31 cellular contexts compared by ENCODE assay signal in the genomic region with DNA sequence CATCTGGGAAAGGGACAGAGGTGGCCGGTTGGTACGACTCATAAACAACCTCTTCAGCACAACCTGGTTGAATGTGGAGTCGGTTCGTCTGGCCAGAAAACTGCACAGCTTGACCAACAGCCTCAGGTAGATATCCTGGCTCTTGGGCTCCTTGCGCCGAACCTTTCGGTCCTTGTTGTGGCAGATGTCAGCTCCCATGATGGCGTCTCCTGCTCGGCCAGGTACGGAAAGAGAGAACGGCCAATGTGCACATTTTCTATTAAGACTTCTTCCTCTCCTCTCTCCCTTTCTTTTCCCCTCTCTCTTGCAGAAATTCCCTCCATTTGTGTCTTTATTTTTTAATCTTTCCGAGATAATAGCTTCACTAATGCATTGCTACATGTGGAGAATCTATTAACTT. TPM values are rescaled to one million over a fixed set of nuclear protein-coding genes. Genes with fewer than 3 reads are reported as not detected.
"Had no signal": no experiment of that assay in that cellular context is flagged by ENCODE, and none has a peak within 500 bp of the region (broad histone marks: within the 10 kb centered on the region; RNA-seq: fewer than 3 reads in every experiment).

No MANE protein-coding gene starts in this region.

- H3K4me2 ChIP-seq: hepatocyte had no signal

- H3K27me3 ChIP-seq: breast epithelium, gastroesophageal sphincter, hepatocyte, neutrophil, upper lobe of left lung had no signal

- H3K27ac ChIP-seq: breast epithelium, gastroesophageal sphincter, hepatocyte, left ventricle myocardium inferior, neutrophil, skin epidermis, upper lobe of left lung had no signal

- H3K36me3 ChIP-seq: breast epithelium, gastroesophageal sphincter, left ventricle myocardium inferior, neutrophil, upper lobe of left lung had no signal

- H2AFZ ChIP-seq: hepatocyte had no signal

- H3K4me3 ChIP-seq: breast epithelium, gastroesophageal sphincter, hepatocyte, left ventricle myocardium inferior, lung, mucosa of descending colon, skin epidermis, upper lobe of left lung had no signal

- H3K4me1 ChIP-seq: breast epithelium, gastroesophageal sphincter, left ventricle myocardium inferior, upper lobe of left lung had no signal

- H3K4me3 Mint-ChIP-seq: activated CD8-positive, alpha-beta T cell treated with anti-CD3 and anti-CD28 coated beads for 36 hours; activated naive CD4-positive, alpha-beta T cell treated with anti-CD3 and anti-CD28 coated beads, Interleukin-2, amount 50 U/mL, for 24 hours; activated naive CD8-positive, alpha-beta T cell treated with anti-CD3 and anti-CD28 coated beads, Interleukin-2, amount 50 U/mL, for 24 hours; activated T-cell treated with anti-CD3 and anti-CD28 coated beads, Interleukin-2, amount 50 U/mL, for 4 hours; activated T-helper 17 cell treated with anti-CD3 and anti-CD28 coated beads, Interleukin-2, amount 50 U/mL, for 72 hours; natural killer cell treated with Interleukin-12 subunit alpha and Interleukin-12 subunit beta and Interleukin-15 and Interleukin-18, amount 100 ng/mL, for 72 hours; stimulated activated naive CD8-positive, alpha-beta T cell treated with anti-CD3 and anti-CD28 coated beads, Interleukin-15, Interleukin-2, amounts not matched to agents 100 ng/mL and 50 ng/mL, for 24 hours; WTC11 had no signal

- H3K9me3 Mint-ChIP-seq: activated CD8-positive, alpha-beta T cell treated with anti-CD3 and anti-CD28 coated beads for 36 hours; activated naive CD4-positive, alpha-beta T cell treated with anti-CD3 and anti-CD28 coated beads, Interleukin-2, amount 50 U/mL, for 24 hours; activated naive CD8-positive, alpha-beta T cell treated with anti-CD3 and anti-CD28 coated beads, Interleukin-2, amount 50 U/mL, for 24 hours had no signal

- DNase-seq: activated CD4-positive, alpha-beta T cell treated with anti-CD3 and anti-CD28 coated beads for 1 hour; activated CD4-positive, alpha-beta T cell treated with anti-CD3 and anti-CD28 coated beads, Interleukin-2, amount 50 U/mL, for 1 hour; activated CD8-positive, alpha-beta T cell treated with anti-CD3 and anti-CD28 coated beads for 36 hours; activated gamma-delta T cell treated with Interleukin-2 at 50 U/mL for 16 hours; activated naive CD8-positive, alpha-beta T cell treated with anti-CD3 and anti-CD28 coated beads, Interleukin-2, amount 50 U/mL, for 24 hours; activated T-cell treated with anti-CD3 and anti-CD28 coated beads, Interleukin-2, amount 50 U/mL, for 4 hours; amygdala; central memory CD4-positive, alpha-beta T cell; islet precursor cell; left ventricle myocardium inferior; mesendoderm; stimulated activated CD4-positive, alpha-beta T cell treated with anti-CD3 and anti-CD28 coated beads, Interleukin-12 subunit alpha, Interleukin-12 subunit beta, amount 100 ng/mL, for 4 hours; stimulated activated CD4-positive, alpha-beta T cell treated with anti-CD3 and anti-CD28 coated beads, Interleukin-4, amount 100 ng/mL, for 1 hour had no signal

- H3K27me3 Mint-ChIP-seq: activated CD8-positive, alpha-beta T cell treated with anti-CD3 and anti-CD28 coated beads for 36 hours; activated naive CD4-positive, alpha-beta T cell treated with anti-CD3 and anti-CD28 coated beads, Interleukin-2, amount 50 U/mL, for 24 hours; activated naive CD8-positive, alpha-beta T cell treated with anti-CD3 and anti-CD28 coated beads, Interleukin-2, amount 50 U/mL, for 24 hours; activated T-helper 17 cell treated with anti-CD3 and anti-CD28 coated beads, Interleukin-2, amount 50 U/mL, for 72 hours; natural killer cell treated with Interleukin-12 subunit alpha and Interleukin-12 subunit beta and Interleukin-15 and Interleukin-18, amount 100 ng/mL, for 72 hours; stimulated activated naive CD8-positive, alpha-beta T cell treated with anti-CD3 and anti-CD28 coated beads, Interleukin-15, Interleukin-2, amounts not matched to agents 100 ng/mL and 50 ng/mL, for 24 hours had no signal

- H3K79me2 ChIP-seq: hepatocyte had no signal

- H3K9me3 ChIP-seq: breast epithelium, gastroesophageal sphincter, left ventricle myocardium inferior, mucosa of descending colon, neutrophil, upper lobe of left lung had no signal

- H3K27ac Mint-ChIP-seq: activated CD8-positive, alpha-beta T cell treated with anti-CD3 and anti-CD28 coated beads for 36 hours; activated naive CD4-positive, alpha-beta T cell treated with anti-CD3 and anti-CD28 coated beads, Interleukin-2, amount 50 U/mL, for 24 hours; activated naive CD8-positive, alpha-beta T cell treated with anti-CD3 and anti-CD28 coated beads, Interleukin-2, amount 50 U/mL, for 24 hours; activated T-helper 17 cell treated with anti-CD3 and anti-CD28 coated beads, Interleukin-2, amount 50 U/mL, for 72 hours; natural killer cell treated with Interleukin-12 subunit alpha and Interleukin-12 subunit beta and Interleukin-15 and Interleukin-18, amount 100 ng/mL, for 72 hours; stimulated activated naive CD8-positive, alpha-beta T cell treated with anti-CD3 and anti-CD28 coated beads, Interleukin-15, Interleukin-2, amounts not matched to agents 100 ng/mL and 50 ng/mL, for 24 hours; WTC11 had no signal

- H3K4me1 Mint-ChIP-seq: activated naive CD4-positive, alpha-beta T cell treated with anti-CD3 and anti-CD28 coated beads, Interleukin-2, amount 50 U/mL, for 24 hours; activated naive CD8-positive, alpha-beta T cell treated with anti-CD3 and anti-CD28 coated beads, Interleukin-2, amount 50 U/mL, for 24 hours; activated T-helper 17 cell treated with anti-CD3 and anti-CD28 coated beads, Interleukin-2, amount 50 U/mL, for 72 hours; WTC11 had no signal

- H3K36me3 Mint-ChIP-seq: activated naive CD4-positive, alpha-beta T cell treated with anti-CD3 and anti-CD28 coated beads, Interleukin-2, amount 50 U/mL, for 24 hours; natural killer cell treated with Interleukin-12 subunit alpha and Interleukin-12 subunit beta and Interleukin-15 and Interleukin-18, amount 100 ng/mL, for 72 hours had no signal

RNA-seq across cellular contexts. Expression of gene CNTNAP4, which starts 41.8 kb away (rescaled TPM):
- total RNA-seq: activated CD8-positive, alpha-beta T cell treated with anti-CD3 and anti-CD28 coated beads for 36 hours; activated T-cell treated with anti-CD3 and anti-CD28 coated beads, Interleukin-2, amount 50 U/mL, for 4 hours; activated T-helper 17 cell treated with anti-CD3 and anti-CD28 coated beads, Interleukin-2, amount 50 U/mL, for 72 hours; breast epithelium; endothelial cell of umbilical vein; fibroblast of lung; fibroblast of villous mesenchyme; left ventricle myocardium inferior; natural killer cell treated with Interleukin-12 subunit alpha and Interleukin-12 subunit beta and Interleukin-15 and Interleukin-18, amount 100 ng/mL, for 72 hours; osteocyte; upper lobe of left lung; WTC11 had no signal
- polyA plus RNA-seq: endothelial cell of umbilical vein, esophagus, fibroblast of lung, lung had no signal
